8 cellular contexts compared by ENCODE assay signal in the genomic region with DNA sequence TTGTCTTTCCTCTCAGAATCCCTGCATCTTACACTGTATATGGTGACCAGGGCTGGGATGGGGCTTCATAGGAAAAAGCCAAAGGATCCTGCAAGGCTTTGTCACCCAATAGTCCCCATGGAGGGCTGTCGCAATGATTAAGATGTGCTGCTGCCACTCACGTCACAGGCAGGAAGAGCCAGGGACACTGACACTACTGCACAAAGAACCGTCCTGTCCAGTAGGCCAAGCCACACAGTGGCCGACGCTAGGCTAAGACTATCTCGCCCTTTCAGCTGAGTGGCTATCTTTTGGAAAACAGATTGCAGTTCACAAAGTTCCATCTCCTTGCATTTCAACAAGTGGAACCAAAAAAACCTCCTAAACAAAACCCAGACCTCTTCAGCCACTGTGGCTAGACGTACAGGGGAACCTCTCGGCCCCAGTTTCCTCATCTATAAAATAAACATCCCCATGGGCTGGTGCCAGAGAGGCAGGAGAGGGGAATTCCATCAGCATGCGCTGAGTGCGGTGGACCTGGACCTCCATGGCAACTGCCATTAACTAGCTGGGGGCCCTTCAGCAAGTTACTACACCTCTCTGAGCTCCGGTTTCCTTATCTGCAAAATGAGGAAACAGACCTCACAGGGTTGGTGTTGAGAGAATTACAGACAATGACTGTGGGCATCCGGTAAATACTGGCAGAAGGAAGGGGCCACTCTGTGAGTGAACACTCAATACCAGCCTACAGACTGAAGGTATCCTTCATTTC. TPM values are rescaled to one million over a fixed set of nuclear protein-coding genes. Genes with fewer than 3 reads are reported as not detected.
DNase-seq lines count a peak whose midpoint lies in the region; ATAC-seq and TF ChIP-seq lines count a peak whose summit lies in the region.

No MANE protein-coding gene starts in this region.

- POLR2A ChIA-PET in CD4-positive, alpha-beta memory T cell (lab: Charles Lee; ENCODE audit: partially characterized antibody): interaction anchor here (0.6 to 25.1 kb wide), 11 partner anchors 2 to 129 kb away, joined by 3 to 734 read pairs (median 4); partner anchors contain the start of gene CAPZB

- peaks cover 19% of the 10 kb centered on the region for H3K36me3 ChIP-seq in CD4-positive, alpha-beta memory T cell (ENCODE audit: insufficient read depth, low read length)
- H3K36me3 ChIP-seq in endodermal cell (ENCODE audit: control insufficient read depth, insufficient read depth, low read length) (peaks cover 69% of the 10 kb centered on the region), sigmoid colon (peaks cover 0 to 13% (median 0%) of the 10 kb centered on the region in 4 donors)

- H3K4me1 ChIP-seq in CD4-positive, alpha-beta memory T cell (ENCODE audit: insufficient read depth, low read length): peaks cover 98% of the 10 kb centered on the region
- H3K4me1 ChIP-seq in endodermal cell (ENCODE audit: control insufficient read depth, insufficient read depth, low read length): peaks cover 9% of the 10 kb centered on the region
- H3K4me1 ChIP-seq in sigmoid colon: peaks cover 0 to 94% (median 88%) of the 10 kb centered on the region in 4 donors

- no peak for TF ChIP-seq EP300 in sigmoid colon (IDR thresholded peaks at IDR 0.05)

- peak overlapping the region; percentile 80 to 95 (median 88) for H3K4me3 Mint-ChIP-seq in CD4-positive, alpha-beta memory T cell
- H3K4me3 Mint-ChIP-seq in endodermal cell: no peak overlapping the region

- peak overlapping the region; percentile 92 to 99 (median 95) for H3K27ac Mint-ChIP-seq in CD4-positive, alpha-beta memory T cell
- peak overlapping the region; percentile 44 for H3K27ac Mint-ChIP-seq in endodermal cell

- peaks cover 69 to 98% (median 86%) of the 10 kb centered on the region in 4 donors for H3K4me1 Mint-ChIP-seq in CD4-positive, alpha-beta memory T cell
- peaks cover 27% of the 10 kb centered on the region for H3K4me1 Mint-ChIP-seq in endodermal cell

- no peaks in the 10 kb centered on the region for H3K9me3 Mint-ChIP-seq in CD4-positive, alpha-beta memory T cell
- H3K9me3 Mint-ChIP-seq in endodermal cell: no peaks in the 10 kb centered on the region

- no peaks in the 10 kb centered on the region for H3K27me3 Mint-ChIP-seq in CD4-positive, alpha-beta memory T cell
- no peaks in the 10 kb centered on the region for H3K27me3 Mint-ChIP-seq in endodermal cell (ENCODE audit: insufficient read depth)

- H3K27ac ChIP-seq in CD4-positive, alpha-beta memory T cell (ENCODE audit: low read depth, low read length): peak overlapping the region; percentile 80
- no peak overlapping the region for H3K27ac ChIP-seq in endodermal cell (ENCODE audit: low read depth, low read length)
- peak overlapping the region; percentile 60 to 100 (median 70) for H3K27ac ChIP-seq in sigmoid colon

- peak; percentile 40 to 87 (median 55) for DNase-seq in CD4-positive, alpha-beta memory T cell
- DNase-seq in SKM-1 treated with dmso at 0.1 percent for 144 hours (lab: John Stamatoyannopoulos, UW; ENCODE audit: unreplicated experiment) (peak; percentile 93), endodermal cell (no peak), sigmoid colon (no peak), cerebellum (ENCODE audit: low spot score) (no peak), C1 segment of cervical spinal cord (lab: John Stamatoyannopoulos, UW) (no peak)

- peaks cover 22 to 62% of the 10 kb centered on the region in 2 donors for H3K36me3 Mint-ChIP-seq in CD4-positive, alpha-beta memory T cell
- H3K36me3 Mint-ChIP-seq in endodermal cell (ENCODE audit: low read depth): peaks cover 34% of the 10 kb centered on the region

- TF ChIP-seq CTCF in endodermal cell (conservative IDR thresholded peaks at IDR 0.05) (no peak), sigmoid colon (IDR thresholded peaks at IDR 0.05) (no peak)

- H3K9me3 ChIP-seq in CD4-positive, alpha-beta memory T cell (ENCODE audit: control insufficient read depth in 1 of 2, low read length in 2 of 2): no peaks in the 10 kb centered on the region
- H3K9me3 ChIP-seq in endodermal cell (ENCODE audit: control insufficient read depth, low read length) (no peaks in the 10 kb centered on the region), sigmoid colon (no peaks in the 10 kb centered on the region)

- H3K9ac ChIP-seq in endodermal cell (ENCODE audit: extremely low read depth, low read length, poor library complexity, severe bottlenecking): no peak overlapping the region

- H3K4me3 ChIP-seq in CD4-positive, alpha-beta memory T cell (ENCODE audit: low read length in 2 of 2): peak overlapping the region; percentile 7 to 16
- H3K4me3 ChIP-seq in endodermal cell (ENCODE audit: low read length) (no peak overlapping the region), sigmoid colon (no peak overlapping the region)

- WGBS in endodermal cell (ENCODE audit: insufficient coverage in 1 of 2, insufficient read length in 1 of 2), 2 experiments: 92% methylated on average over 5 to 12 of the region's 12 CpGs
- 46 to 62% methylated on average over 12 of the region's 12 CpGs for WGBS in sigmoid colon, 2 donors

- TF ChIP-seq POLR2A in sigmoid colon (IDR thresholded peaks at IDR 0.05): no peak

- intact Hi-C loops in CD4-positive, alpha-beta memory T cell (cut with micrococcal nuclease): loop anchor here (1.0 to 2.0 kb wide), 2 partner anchors 9 to 14 kb away; partner anchors contain the start of gene CAPZB
- intact Hi-C loops in sigmoid colon (cut with DNase I): no loop called here

- CTCF ChIA-PET in CD4-positive, alpha-beta memory T cell (lab: Charles Lee; ENCODE audit: partially characterized antibody): interaction anchor here (1.0 to 4.1 kb wide), 6 partner anchors 9 to 105 kb away, joined by 4 to 11 read pairs (median 8); no protein-coding TSS in a partner anchor

- no peaks in the 10 kb centered on the region for H3K27me3 ChIP-seq in CD4-positive, alpha-beta memory T cell (ENCODE audit: insufficient read depth, low read length)
- H3K27me3 ChIP-seq in endodermal cell (ENCODE audit: control insufficient read depth, insufficient read depth, low read length, poor library complexity, severe bottlenecking) (no peaks in the 10 kb centered on the region), sigmoid colon (no peaks in the 10 kb centered on the region)

- ATAC-seq in GM21786 (IDR thresholded peaks at IDR 0.05; ENCODE audit: unreplicated experiment) (peak; percentile 51), HG02571 (IDR thresholded peaks at IDR 0.05; ENCODE audit: unreplicated experiment) (no peak)

RNA-seq across cellular contexts. Expression of gene CAPZB, which starts 8.7 kb away (rescaled TPM):
- 100 to 1,000 TPM; 244 to 255 TPM for total RNA-seq in CD4-positive, alpha-beta memory T cell
- 100 to 1,000 TPM; 436 to 602 TPM for polyA plus RNA-seq in CD4-positive, alpha-beta memory T cell
- total RNA-seq in endodermal cell: 100 to 1,000 TPM; 334 to 362 TPM
- 254 TPM for polyA plus RNA-seq in endodermal cell (2013, experiment 1 of 2)
- 240 TPM for polyA plus RNA-seq in endodermal cell (2013, experiment 2 of 2)
- total RNA-seq in sigmoid colon: 100 to 1,000 TPM; 128 to 214 (median 145) TPM
- polyA plus RNA-seq in sigmoid colon: 100 to 1,000 TPM; 372 to 454 (median 393) TPM
- 45.8 TPM for total RNA-seq in cerebellum

Comparison
In these comparisons a context has a peak if more than half of its experiments do, and no peak if none do; other contexts are left out.
1. DNase-seq: peak in CD4-positive, alpha-beta memory T cell (5 of 5) and SKM-1 treated with dmso at 0.1 percent for 144 hours (single experiment); none in endodermal cell (single experiment), sigmoid colon (single experiment), cerebellum (single experiment) and C1 segment of cervical spinal cord (0 of 14).
2. H3K4me3 ChIP-seq: peak in CD4-positive, alpha-beta memory T cell (2 of 2); none in endodermal cell (single experiment) and sigmoid colon (0 of 4).